ENCODE assay signal across 8 cellular contexts in the genomic region with DNA sequence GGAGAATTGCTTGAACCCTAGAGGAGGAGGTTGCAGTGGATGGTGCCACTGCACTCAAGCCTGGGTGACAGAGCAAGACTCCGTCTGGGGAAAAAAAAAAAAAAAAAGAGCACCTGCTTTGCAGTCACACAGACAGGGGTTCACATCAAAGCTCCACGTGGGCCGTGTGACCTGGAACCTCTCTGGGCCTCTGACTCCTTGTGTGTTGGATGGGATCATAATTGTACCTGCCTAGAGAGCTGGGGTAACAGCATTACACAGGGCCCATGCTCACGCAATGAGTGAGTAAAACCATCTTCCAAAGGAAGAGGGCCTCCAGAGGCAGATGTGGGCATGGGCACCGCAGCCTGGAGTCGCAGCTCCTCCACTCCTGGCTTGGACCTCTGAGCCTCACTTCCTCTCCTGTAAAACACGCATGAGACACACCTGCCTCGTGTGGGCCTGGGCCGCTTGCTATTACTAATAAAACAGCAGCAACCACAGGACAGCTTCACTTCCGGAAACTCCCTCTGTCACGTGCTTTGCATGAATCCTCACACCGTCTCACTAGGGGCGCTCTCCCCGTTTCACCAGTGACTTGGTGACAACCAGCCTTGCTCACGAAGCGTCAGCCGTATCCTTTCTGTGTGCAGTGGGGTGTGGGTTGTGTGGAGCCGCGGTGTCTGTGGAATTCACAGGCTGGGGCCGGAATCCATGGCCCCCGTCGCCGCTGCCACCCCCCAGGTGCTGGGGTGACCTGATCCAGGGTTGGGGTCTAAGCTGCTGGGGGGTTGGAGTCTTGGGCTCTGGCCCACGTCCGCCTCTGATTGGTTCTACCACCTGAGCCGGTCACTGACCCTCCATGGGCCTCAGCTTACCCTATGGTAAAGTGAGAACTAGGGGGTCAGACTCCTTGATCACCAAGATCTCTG. TPM values are rescaled to one million over a fixed set of nuclear protein-coding genes. Genes with fewer than 3 reads are reported as not detected.
DNase-seq lines count a peak whose midpoint lies in the region; ATAC-seq, FAIRE-seq and TF ChIP-seq lines count a peak whose summit lies in the region.
"Not testable (repeated sequence)": the region's sequence is repeated elsewhere in the genome, so short reads cannot be mapped to it uniquely, and the experiment has no call there.

No MANE protein-coding gene starts in this region.

- WGBS in HepG2 (ENCODE audit: low lambda C conversion rate) = 50% methylated on average over 16 of the region's 26 CpGs

- H4K20me1 ChIP-seq in HepG2 (ENCODE audit: insufficient read depth, low read length) = not testable (repeated sequence)

- not testable (repeated sequence) for H3K9me3 Mint-ChIP-seq in CD4-positive, alpha-beta T cell; activated CD4-positive, alpha-beta T cell treated with anti-CD3 and anti-CD28 coated beads for 36 hours (ENCODE audit: low read depth)

- not testable (repeated sequence) for H2AFZ ChIP-seq in HepG2 (ENCODE audit: low read length)

- H3K4me2 ChIP-seq in HepG2 (ENCODE audit: low read depth, low read length) = not testable (repeated sequence)

- H3K9me3 ChIP-seq in CD4-positive, alpha-beta T cell (ENCODE audit: control insufficient read depth, low read length); HepG2 (ENCODE audit: low read length): not testable (repeated sequence)

- peaks cover 12% of the 10 kb centered on the region for H3K4me1 Mint-ChIP-seq in CD4-positive, alpha-beta T cell (ENCODE audit: low read depth)
- H3K4me1 Mint-ChIP-seq in activated CD4-positive, alpha-beta T cell treated with anti-CD3 and anti-CD28 coated beads for 36 hours = peaks cover 15% of the 10 kb centered on the region

- peak; percentile 64 for TF ChIP-seq CTCF in CD4-positive, alpha-beta T cell (IDR thresholded peaks at IDR 0.05)
- TF ChIP-seq CTCF in HepG2 (CRISPR knock-in tag; IDR thresholded peaks at IDR 0.05) = not testable (repeated sequence)

- not testable (repeated sequence) for H3K36me3 Mint-ChIP-seq in CD4-positive, alpha-beta T cell (ENCODE audit: low read depth); activated CD4-positive, alpha-beta T cell treated with anti-CD3 and anti-CD28 coated beads for 36 hours (ENCODE audit: low read depth)

- H3K4me1 ChIP-seq in HepG2 (ENCODE audit: insufficient read depth, low read length) = peaks cover 20% of the 10 kb centered on the region

- intact Hi-C loops in CD4-positive, alpha-beta T cell (cut with DNase I, micrococcal nuclease) = loop anchor here (1.0 kb wide), 1 partner anchor 193 kb away; no protein-coding TSS in a partner anchor
- intact Hi-C loops in activated CD4-positive, alpha-beta T cell treated with anti-CD3 and anti-CD28 coated beads for 36 hours (cut with DNase I, micrococcal nuclease) = loop anchor here (1.0 to 10.0 kb wide), 4 partner anchors 10 to 194 kb away; partner anchors contain the start of gene PPIE (in 1 of the 2)
- intact Hi-C loops in HepG2 (cut with micrococcal nuclease; ENCODE audit: unreplicated experiment) = loop anchor here (1.0 kb wide), 1 partner anchor 97 kb away; no protein-coding TSS in a partner anchor

- H3K4me3 Mint-ChIP-seq in CD4-positive, alpha-beta T cell = peak overlapping the region; percentile 59
- peak overlapping the region; percentile 32 for H3K4me3 Mint-ChIP-seq in activated CD4-positive, alpha-beta T cell treated with anti-CD3 and anti-CD28 coated beads for 36 hours

- H3K79me2 ChIP-seq in HepG2 (ENCODE audit: insufficient read depth, low read length) = not testable (repeated sequence)

- not testable (repeated sequence) for H3K9ac ChIP-seq in HepG2 (ENCODE audit: insufficient read depth, low read depth, low read length)

- not testable (repeated sequence) for TF ChIP-seq POLR2A in HepG2 (IDR thresholded peaks at IDR 0.05; ENCODE audit: insufficient read depth in 1 of 2, low read depth in 2 of 2, low read length in 2 of 2)

- H3K4me3 ChIP-seq in HepG2 (replicated peaks in 1 of 3; ENCODE audit: insufficient read depth in 1 of 3, low read depth in 2 of 3, low read length in 3 of 3) = not testable (repeated sequence)

- FAIRE-seq in GM19239 (lab: Jason Lieb, UNC) = peak; percentile 99
- not testable (repeated sequence) for FAIRE-seq in HepG2 (lab: Jason Lieb, UNC)

- not testable (repeated sequence) for H3K36me3 ChIP-seq in HepG2 (replicated peaks in 1 of 2; ENCODE audit: control insufficient read depth in 1 of 2, insufficient read depth in 2 of 2, low read length in 2 of 2)

- H3K27ac Mint-ChIP-seq in CD4-positive, alpha-beta T cell = peak overlapping the region; percentile 89
- H3K27ac Mint-ChIP-seq in activated CD4-positive, alpha-beta T cell treated with anti-CD3 and anti-CD28 coated beads for 36 hours = peak overlapping the region; percentile 77

- TF ChIP-seq RAD21 in HepG2 (CRISPR knock-in tag; IDR thresholded peaks at IDR 0.05) = not testable (repeated sequence)

- H3K27ac ChIP-seq in CD4-positive, alpha-beta T cell (ENCODE audit: low read depth, low read length) = peak overlapping the region; percentile 50
- not testable (repeated sequence) for H3K27ac ChIP-seq in HepG2 (ENCODE audit: extremely low read length, insufficient read depth, low read length)

- POLR2A ChIA-PET in CD4-positive, alpha-beta T cell (lab: Charles Lee) = interaction anchor here (0.7 to 1.1 kb wide), 6 partner anchors 17 to 1303 kb away, joined by 3 to 6 read pairs (median 3); partner anchors contain the start of gene PPIE
- POLR2A ChIA-PET in activated CD4-positive, alpha-beta T cell treated with anti-CD3 and anti-CD28 coated beads for 36 hours (lab: Charles Lee) = not testable (repeated sequence)
- POLR2A ChIA-PET in HepG2 (lab: Yijun Ruan, JAX) = interaction anchor here (1.2 to 1.4 kb wide), 2 partner anchors 10 to 102 kb away, joined by 3 read pairs; no protein-coding TSS in a partner anchor

- ATAC-seq in CD4-positive, alpha-beta T cell (ENCODE audit: poor library complexity) = peak; percentile 97
- ATAC-seq in HG03103 (IDR thresholded peaks at IDR 0.05; ENCODE audit: low read depth, unreplicated experiment) (peak; percentile 86), HepG2 (peak; percentile 87)
- peak; percentile 94 for ATAC-seq in activated CD4-positive, alpha-beta T cell treated with anti-CD3 and anti-CD28 coated beads for 36 hours

- H3K27me3 ChIP-seq in CD4-positive, alpha-beta T cell (ENCODE audit: control insufficient read depth, insufficient read depth, low read length); HepG2 (ENCODE audit: control insufficient read depth in 1 of 2, insufficient read depth in 2 of 2, low read length in 2 of 2): not testable (repeated sequence)

- in situ Hi-C loops in HepG2 (cut with HindIII; ENCODE audit: extremely low pct_ligation_motif_present, low pct_unique_long_range_greater_than_20kb) = not testable (repeated sequence)

- peak; percentile 79 to 89 (median 83) for DNase-seq in CD4-positive, alpha-beta T cell
- DNase-seq in GM19239 (ENCODE audit: insufficient read length, low spot score) (peak; percentile 80), NCI-H510A treated with DMSO at 0.1 percent for 48 hours (lab: John Stamatoyannopoulos, UW) (peak; percentile 100), HepG2 (ENCODE audit: low spot score) (peak; percentile 44)
- peak; percentile 93 for DNase-seq in activated CD4-positive, alpha-beta T cell treated with anti-CD3 and anti-CD28 coated beads for 36 hours
- peak; percentile 87 for DNase-seq in central memory CD4-positive, alpha-beta T cell
- peak; percentile 77 to 91 for DNase-seq in stimulated activated CD4-positive, alpha-beta T cell treated with anti-CD3 and anti-CD28 coated beads, Interleukin-4, amount 100 ng/mL, for 4 hours

- not testable (repeated sequence) for H3K27me3 Mint-ChIP-seq in CD4-positive, alpha-beta T cell; activated CD4-positive, alpha-beta T cell treated with anti-CD3 and anti-CD28 coated beads for 36 hours

- not testable (repeated sequence) for TF ChIP-seq EP300 in HepG2 (IDR thresholded peaks at IDR 0.05; ENCODE audit: low read depth in 2 of 2, low read length in 2 of 2); HepG2 (CRISPR knock-in tag; IDR thresholded peaks at IDR 0.05; ENCODE audit: borderline replicate concordance)

- CTCF ChIA-PET in CD4-positive, alpha-beta T cell (lab: Charles Lee) = interaction anchor here (0.7 to 2.5 kb wide), 15 partner anchors 10 to 224 kb away, joined by 3 to 14 read pairs (median 4); partner anchors contain the start of genes BMP8B, HPCAL4, MYCL and PPIE
- CTCF ChIA-PET in activated CD4-positive, alpha-beta T cell treated with anti-CD3 and anti-CD28 coated beads for 36 hours (lab: Charles Lee) = interaction anchor here (0.6 to 1.9 kb wide), 26 partner anchors 8 to 543 kb away, joined by 3 to 9 read pairs (median 4); partner anchors contain the start of gene PPIE
- CTCF ChIA-PET in HepG2 (lab: Yijun Ruan, JAX; ENCODE audit: low intra/inter-chr PET ratio, low total read pairs) = interaction anchor here (0.9 kb wide), 1 partner anchor 97 kb away, joined by 4 read pairs; no protein-coding TSS in a partner anchor

- BruUV-seq in HepG2 (replicated peaks; lab: Mats Ljungman, UMichigan) = not testable (repeated sequence)

RNA-seq across cellular contexts. Expression of gene BMP8B, which starts 10.4 kb away (rescaled TPM):
- total RNA-seq in CD4-positive, alpha-beta T cell = under 1 TPM in 1 of 2 experiments, not detected in 1; 0.06 TPM
- total RNA-seq in activated CD4-positive, alpha-beta T cell treated with anti-CD3 and anti-CD28 coated beads for 36 hours = under 1 TPM; 0.21 to 0.28 TPM
- 0.14 and 0.29 TPM in 2 replicates for total RNA-seq in HepG2 (2016; rRNA removed; fragmentation: Illumina TruSeq; extraction: Trizol)
- not detected in 2 replicates for total RNA-seq in HepG2 (2016; cell fraction: cytosol; rRNA removed; fragmentation: Illumina TruSeq; extraction: Trizol; ENCODE audit: low read depth)
- total RNA-seq in HepG2 (2016; cell fraction: insoluble cytoplasmic fraction; rRNA removed; fragmentation: Illumina TruSeq; extraction: Trizol) = 0.22 and 0.36 TPM in 2 replicates
- total RNA-seq in HepG2 (2016; cell fraction: membrane; rRNA removed; fragmentation: Illumina TruSeq; extraction: Trizol) = 0.09 and 0.17 TPM in 2 replicates
- 0.22 and 0.34 TPM in 2 replicates for total RNA-seq in HepG2 (2016; cell fraction: nucleus; rRNA removed; fragmentation: Illumina TruSeq; extraction: Trizol)
- polyA plus RNA-seq in HepG2 (2011; rRNA removed) = 0.41 and 0.48 TPM in 2 replicates
- 0.24 and 0.41 TPM in 2 replicates for polyA plus RNA-seq in HepG2 (2011; cell fraction: cytosol; rRNA removed)
- polyA plus RNA-seq in HepG2 (2011; cell fraction: nucleus; rRNA removed) = 0.24 and 0.33 TPM in 2 replicates
- polyA plus RNA-seq in HepG2 (2012) = 0.68 and 0.78 TPM in 2 replicates
- 0.03 TPM in 2 replicates for polyA plus RNA-seq in HepG2 (2016; cell fraction: cytosol; fragmentation: Illumina TruSeq; extraction: Trizol; ENCODE audit: low read depth)
- polyA plus RNA-seq in HepG2 (2016; cell fraction: insoluble cytoplasmic fraction; fragmentation: Illumina TruSeq; extraction: Trizol; ENCODE audit: low read depth) = 0.24 and 0.44 TPM in 2 replicates
- 0.06 and 0.09 TPM in 2 replicates for polyA plus RNA-seq in HepG2 (2016; cell fraction: membrane; fragmentation: Illumina TruSeq; extraction: Trizol; ENCODE audit: low read depth)
- polyA plus RNA-seq in HepG2 (2016; cell fraction: nucleus; fragmentation: Illumina TruSeq; extraction: Trizol; ENCODE audit: insufficient read depth, low read depth) = 0.37 and 0.51 TPM in 2 replicates
- polyA minus RNA-seq in HepG2 (2011; rRNA and poly(A)+ RNA removed; ENCODE audit: low replicate concordance) = 0.62 and 4.1 TPM in 2 replicates
- polyA minus RNA-seq in HepG2 (2011; cell fraction: cytosol; rRNA and poly(A)+ RNA removed) = 0.40 and 0.44 TPM in 2 replicates
- 0.12 and 0.26 TPM in 2 replicates for polyA minus RNA-seq in HepG2 (2011; cell fraction: nucleus; rRNA and poly(A)+ RNA removed)

RNA-seq across cellular contexts. Expression of gene OXCT2, which starts 28.0 kb away (rescaled TPM):
- total RNA-seq in CD4-positive, alpha-beta T cell = not detected
- 1 to 10 TPM in 1 of 2 experiments, under 1 TPM in 1; 0.49 to 1.5 TPM for total RNA-seq in activated CD4-positive, alpha-beta T cell treated with anti-CD3 and anti-CD28 coated beads for 36 hours
- 0.33 TPM in 1 of 2 replicates, not detected in the other for total RNA-seq in HepG2 (2016; rRNA removed; fragmentation: Illumina TruSeq; extraction: Trizol)
- total RNA-seq in HepG2 (2016; cell fraction: cytosol; rRNA removed; fragmentation: Illumina TruSeq; extraction: Trizol; ENCODE audit: low read depth) = not detected in 2 replicates
- 0.43 TPM in 1 of 2 replicates, not detected in the other for total RNA-seq in HepG2 (2016; cell fraction: insoluble cytoplasmic fraction; rRNA removed; fragmentation: Illumina TruSeq; extraction: Trizol)
- total RNA-seq in HepG2 (2016; cell fraction: membrane; rRNA removed; fragmentation: Illumina TruSeq; extraction: Trizol) = 0.12 and 0.17 TPM in 2 replicates
- 0.22 and 0.34 TPM in 2 replicates for total RNA-seq in HepG2 (2016; cell fraction: nucleus; rRNA removed; fragmentation: Illumina TruSeq; extraction: Trizol)
- 0.21 and 0.26 TPM in 2 replicates for polyA plus RNA-seq in HepG2 (2011; rRNA removed)
- 0.18 and 0.31 TPM in 2 replicates for polyA plus RNA-seq in HepG2 (2011; cell fraction: cytosol; rRNA removed)
- 1.2 and 1.7 TPM in 2 replicates for polyA plus RNA-seq in HepG2 (2011; cell fraction: nucleus; rRNA removed)
- polyA plus RNA-seq in HepG2 (2012) = 0.25 TPM in 2 replicates
- not detected in 2 replicates for polyA plus RNA-seq in HepG2 (2016; cell fraction: cytosol; fragmentation: Illumina TruSeq; extraction: Trizol; ENCODE audit: low read depth)
- 0.29 TPM in 1 of 2 replicates, not detected in the other for polyA plus RNA-seq in HepG2 (2016; cell fraction: insoluble cytoplasmic fraction; fragmentation: Illumina TruSeq; extraction: Trizol; ENCODE audit: low read depth)
- not detected in 2 replicates for polyA plus RNA-seq in HepG2 (2016; cell fraction: membrane; fragmentation: Illumina TruSeq; extraction: Trizol; ENCODE audit: low read depth)
- polyA plus RNA-seq in HepG2 (2016; cell fraction: nucleus; fragmentation: Illumina TruSeq; extraction: Trizol; ENCODE audit: insufficient read depth, low read depth) = 0.93 and 1.2 TPM in 2 replicates
- 0.22 and 1.3 TPM in 2 replicates for polyA minus RNA-seq in HepG2 (2011; rRNA and poly(A)+ RNA removed; ENCODE audit: low replicate concordance)
- 0.30 TPM in 1 of 2 replicates, not detected in the other for polyA minus RNA-seq in HepG2 (2011; cell fraction: cytosol; rRNA and poly(A)+ RNA removed)
- 0.64 and 0.99 TPM in 2 replicates for polyA minus RNA-seq in HepG2 (2011; cell fraction: nucleus; rRNA and poly(A)+ RNA removed)

Comparison
In these comparisons a context has a peak if more than half of its experiments do, and no peak if none do; other contexts are left out.
1. DNase-seq: peak in every context shown above with its lines; median percentile 100 in NCI-H510A treated with DMSO at 0.1 percent for 48 hours; 93 in activated CD4-positive, alpha-beta T cell treated with anti-CD3 and anti-CD28 coated beads for 36 hours; 87 in central memory CD4-positive, alpha-beta T cell; 84 in stimulated activated CD4-positive, alpha-beta T cell treated with anti-CD3 and anti-CD28 coated beads, Interleukin-4, amount 100 ng/mL, for 4 hours; 83 in CD4-positive, alpha-beta T cell; 80 in GM19239; 44 in HepG2.